In genomic region chr11:96217206-96217605, GRCh38 we compare ENCODE assay signal across 16 cellular contexts.
DNase-seq lines count a peak whose midpoint lies in the region; ATAC-seq and TF ChIP-seq lines count a peak whose summit lies in the region.
"Had no signal": no experiment of that assay in that cellular context is flagged by ENCODE, and none has a peak within 500 bp of the region (broad histone marks: within the 10 kb centered on the region; RNA-seq: fewer than 3 reads in every experiment).

No MANE protein-coding gene starts in this region.

- H3K36me3 ChIP-seq in BLaER1 treated with 17β-estradiol and CSF1 and Interleukin-3, amounts not matched to agents 10 nM and 100 nM = peaks cover 0 to 3% (median 0%) of the 10 kb centered on the region in 11 experiments; a peak in 2 of 22 replicates
- H3K36me3 ChIP-seq in DND-41 (ENCODE audit: insufficient read depth, low read length) = no peaks in the 10 kb centered on the region
- H3K36me3 ChIP-seq in naive thymus-derived CD4-positive, alpha-beta T cell (ENCODE audit: control insufficient read depth in 2 of 3, insufficient read depth in 3 of 3, low read length in 3 of 3) = no peaks in the 10 kb centered on the region
- H3K36me3 ChIP-seq: cardiac muscle cell had no signal

- H3K4me3 ChIP-seq in BLaER1 treated with 17β-estradiol and CSF1 and Interleukin-3, amounts not matched to agents 10 nM and 100 nM = no peak overlapping the region
- peak overlapping the region in 1 of 2 experiments; percentile 38; a peak in 1 of 4 replicates for H3K4me3 ChIP-seq in DND-41 (ENCODE audit: low read depth in 1 of 2, low read length in 2 of 2)
- H3K4me3 ChIP-seq in naive thymus-derived CD4-positive, alpha-beta T cell (ENCODE audit: low read length) = no peak overlapping the region
- H3K4me3 ChIP-seq: cardiac muscle cell had no signal

- peaks cover 66% of the 10 kb centered on the region for H3K4me1 Mint-ChIP-seq in activated naive CD8-positive, alpha-beta T cell treated with anti-CD3 and anti-CD28 coated beads, Interleukin-2, amount 10 ng/mL, durations not matched to agents 7 days and 5 days
- peaks cover 57 to 100% (median 91%) of the 10 kb centered on the region in 7 donors for H3K4me1 Mint-ChIP-seq in naive thymus-derived CD4-positive, alpha-beta T cell

- H3K4me2 ChIP-seq in BLaER1 treated with 17β-estradiol and CSF1 and Interleukin-3, amounts not matched to agents 10 nM and 100 nM = peak overlapping the region; percentile 76 to 92 (median 82); a peak in 20 of 22 replicates
- peak overlapping the region; percentile 55 for H3K4me2 ChIP-seq in DND-41 (ENCODE audit: insufficient read depth, low read length)

- no peaks in the 10 kb centered on the region for H3K27me3 ChIP-seq in BLaER1 treated with 17β-estradiol and CSF1 and Interleukin-3, amounts not matched to agents 10 nM and 100 nM
- H3K27me3 ChIP-seq in DND-41 (ENCODE audit: insufficient read depth, low read length, poor library complexity) = no peaks in the 10 kb centered on the region
- no peaks in the 10 kb centered on the region for H3K27me3 ChIP-seq in naive thymus-derived CD4-positive, alpha-beta T cell (ENCODE audit: control insufficient read depth in 2 of 2, insufficient read depth in 2 of 2, low read length in 2 of 2)
- H3K27me3 ChIP-seq: cardiac muscle cell had no signal

- H3K79me2 ChIP-seq in DND-41 (ENCODE audit: insufficient read depth, low read length) = peaks cover 8% of the 10 kb centered on the region

- peak overlapping the region; percentile 77; the same call in 1 of the 2 replicates for H2AFZ ChIP-seq in DND-41 (ENCODE audit: low read depth, low read length)

- H4K20me1 ChIP-seq in BLaER1 treated with 17β-estradiol and CSF1 and Interleukin-3, amounts not matched to agents 10 nM and 100 nM = no peaks in the 10 kb centered on the region
- no peaks in the 10 kb centered on the region for H4K20me1 ChIP-seq in DND-41 (ENCODE audit: insufficient read depth, low read length)

- H3K4me3 Mint-ChIP-seq in activated naive CD8-positive, alpha-beta T cell treated with anti-CD3 and anti-CD28 coated beads, Interleukin-2, amount 10 ng/mL, durations not matched to agents 7 days and 5 days = peak overlapping the region; percentile 25
- H3K4me3 Mint-ChIP-seq in naive thymus-derived CD4-positive, alpha-beta T cell = peak overlapping the region in 8 of 10 donors; percentile 34 to 80 (median 66)
- H3K4me3 Mint-ChIP-seq: endodermal cell had no signal

- POLR2A ChIA-PET in activated naive CD8-positive, alpha-beta T cell treated with anti-CD3 and anti-CD28 coated beads, Interleukin-2, amount 10 ng/mL, durations not matched to agents 7 days and 5 days (lab: Charles Lee) = no interaction called here
- POLR2A ChIA-PET in naive thymus-derived CD4-positive, alpha-beta T cell (lab: Charles Lee) = interaction anchor here (0.9 to 5.1 kb wide), 5 partner anchors 18 to 42 kb away, joined by 3 to 51 read pairs (median 3); no protein-coding TSS in a partner anchor

- peak overlapping the region in 9 of 11 experiments; percentile 71 to 91 (median 80); a peak in 14 of 22 replicates for H3K27ac ChIP-seq in BLaER1 treated with 17β-estradiol and CSF1 and Interleukin-3, amounts not matched to agents 10 nM and 100 nM
- H3K27ac ChIP-seq in DND-41 (ENCODE audit: low read length) = peak overlapping the region; percentile 95
- H3K27ac ChIP-seq in naive thymus-derived CD4-positive, alpha-beta T cell (ENCODE audit: low read depth, low read length) = peak overlapping the region; percentile 75
- H3K27ac ChIP-seq: cardiac muscle cell, HL-60 had no signal

- intact Hi-C loops in naive thymus-derived CD4-positive, alpha-beta T cell (cut with micrococcal nuclease) = loop anchor here in 1 of 2 donors (5.0 kb wide), 1 partner anchor 205 kb away; no protein-coding TSS in a partner anchor

- no peaks in the 10 kb centered on the region for H3K9me3 ChIP-seq in BLaER1 treated with 17β-estradiol and CSF1 and Interleukin-3, amounts not matched to agents 10 nM and 100 nM (replicated peaks in 1 of 11)
- no peaks in the 10 kb centered on the region for H3K9me3 ChIP-seq in DND-41 (ENCODE audit: insufficient read depth, low read length, severe bottlenecking)
- H3K9me3 ChIP-seq in naive thymus-derived CD4-positive, alpha-beta T cell (ENCODE audit: control insufficient read depth in 2 of 3, low read length in 3 of 3) = no peaks in the 10 kb centered on the region

- DNase-seq in DND-41 = no peak
- no peak for DNase-seq in activated naive CD8-positive, alpha-beta T cell treated with anti-CD3 and anti-CD28 coated beads, Interleukin-2, amount 10 ng/mL, durations not matched to agents 7 days and 5 days
- DNase-seq in naive thymus-derived CD4-positive, alpha-beta T cell = no peak
- DNase-seq in NCI-H2029 (lab: John Stamatoyannopoulos, UW) = no peak
- DNase-seq in NCI-H524 treated with DMSO at 0.1 percent for 48 hours (lab: John Stamatoyannopoulos, UW) = no peak
- no peak for DNase-seq in OCI-M1 (lab: John Stamatoyannopoulos, UW)
- DNase-seq: activated naive CD4-positive, alpha-beta T cell; endodermal cell; hippocampal formation; left colon; NCI-H1417; substantia nigra had no signal

- H3K27me3 Mint-ChIP-seq in activated naive CD8-positive, alpha-beta T cell treated with anti-CD3 and anti-CD28 coated beads, Interleukin-2, amount 10 ng/mL, durations not matched to agents 7 days and 5 days = no peaks in the 10 kb centered on the region
- H3K27me3 Mint-ChIP-seq in naive thymus-derived CD4-positive, alpha-beta T cell = no peaks in the 10 kb centered on the region

- H3K36me3 Mint-ChIP-seq in activated naive CD8-positive, alpha-beta T cell treated with anti-CD3 and anti-CD28 coated beads, Interleukin-2, amount 10 ng/mL, durations not matched to agents 7 days and 5 days = peaks cover 20% of the 10 kb centered on the region
- H3K36me3 Mint-ChIP-seq in naive thymus-derived CD4-positive, alpha-beta T cell = peaks cover 0 to 22% (median 8%) of the 10 kb centered on the region in 5 donors

- CTCF ChIA-PET in naive thymus-derived CD4-positive, alpha-beta T cell (lab: Charles Lee) = no interaction called here

- H3K9me3 Mint-ChIP-seq in activated naive CD8-positive, alpha-beta T cell treated with anti-CD3 and anti-CD28 coated beads, Interleukin-2, amount 10 ng/mL, durations not matched to agents 7 days and 5 days = no peaks in the 10 kb centered on the region
- peaks cover 0 to 4% (median 0%) of the 10 kb centered on the region in 11 donors for H3K9me3 Mint-ChIP-seq in naive thymus-derived CD4-positive, alpha-beta T cell
- H3K9me3 Mint-ChIP-seq: endodermal cell had no signal

- H3K27ac Mint-ChIP-seq in activated naive CD8-positive, alpha-beta T cell treated with anti-CD3 and anti-CD28 coated beads, Interleukin-2, amount 10 ng/mL, durations not matched to agents 7 days and 5 days = peak overlapping the region; percentile 99
- H3K27ac Mint-ChIP-seq in naive thymus-derived CD4-positive, alpha-beta T cell = peak overlapping the region; percentile 37 to 99 (median 96)

- no peak for ATAC-seq in DND-41 (ENCODE audit: insufficient read depth, low read depth)
- ATAC-seq in activated naive CD8-positive, alpha-beta T cell treated with anti-CD3 and anti-CD28 coated beads, Interleukin-2, amount 10 ng/mL, durations not matched to agents 7 days and 5 days (ENCODE audit: low read depth) = no peak
- ATAC-seq in naive thymus-derived CD4-positive, alpha-beta T cell = no peak
- ATAC-seq in HG03108 (IDR thresholded peaks at IDR 0.05; ENCODE audit: unreplicated experiment) = no peak
- ATAC-seq: left colon had no signal

- H3K9ac ChIP-seq in BLaER1 treated with 17β-estradiol and CSF1 and Interleukin-3, amounts not matched to agents 10 nM and 100 nM = no peak overlapping the region; a peak in 1 of 22 replicates
- peak overlapping the region; percentile 59 for H3K9ac ChIP-seq in DND-41 (ENCODE audit: low read depth, low read length)

- no peak for TF ChIP-seq CTCF in DND-41 (IDR thresholded peaks at IDR 0.05; ENCODE audit: borderline replicate concordance, extremely low read depth, low read length, poor library complexity, severe bottlenecking)

- H3K4me1 ChIP-seq in BLaER1 treated with 17β-estradiol and CSF1 and Interleukin-3, amounts not matched to agents 10 nM and 100 nM = peaks cover 70 to 100% (median 98%) of the 10 kb centered on the region in 10 experiments
- peaks cover 87% of the 10 kb centered on the region for H3K4me1 ChIP-seq in DND-41 (ENCODE audit: insufficient read depth, low read length)
- peaks cover 80 to 98% of the 10 kb centered on the region in 2 donors for H3K4me1 ChIP-seq in naive thymus-derived CD4-positive, alpha-beta T cell (ENCODE audit: control insufficient read depth in 2 of 2, insufficient read depth in 2 of 2, low read length in 2 of 2)
